18 cellular contexts compared by ENCODE assay signal in genomic region chr12:109404841-109405240, GRCh38. TPM values are rescaled to one million over a fixed set of nuclear protein-coding genes. Genes with fewer than 3 reads are reported as not detected.
"Had no signal": no experiment of that assay in that cellular context is flagged by ENCODE, and none has a peak within 500 bp of the region (broad histone marks: within the 10 kb centered on the region; RNA-seq: fewer than 3 reads in every experiment).

No MANE protein-coding gene starts in this region.

RNA-seq across cellular contexts. Expression of gene MYO1H, which starts 57.1 kb away (rescaled TPM):
- total RNA-seq: naive thymus-derived CD8-positive, alpha-beta T cell; natural killer cell; natural killer cell treated with Interleukin-12 subunit alpha and Interleukin-12 subunit beta and Interleukin-15 and Interleukin-18, amount 100 ng/mL, for 72 hours; neural crest cell; osteoblast; osteocyte; pancreas; posterior vena cava; pulmonary artery endothelial cell; renal cortical epithelial cell; right lobe of liver; sciatic nerve; sigmoid colon; skeletal muscle tissue; spleen had no signal
- polyA plus RNA-seq: naive thymus-derived CD4-positive, alpha-beta T cell; naive thymus-derived CD8-positive, alpha-beta T cell; psoas muscle; small intestine had no signal
